In the genomic region with DNA sequence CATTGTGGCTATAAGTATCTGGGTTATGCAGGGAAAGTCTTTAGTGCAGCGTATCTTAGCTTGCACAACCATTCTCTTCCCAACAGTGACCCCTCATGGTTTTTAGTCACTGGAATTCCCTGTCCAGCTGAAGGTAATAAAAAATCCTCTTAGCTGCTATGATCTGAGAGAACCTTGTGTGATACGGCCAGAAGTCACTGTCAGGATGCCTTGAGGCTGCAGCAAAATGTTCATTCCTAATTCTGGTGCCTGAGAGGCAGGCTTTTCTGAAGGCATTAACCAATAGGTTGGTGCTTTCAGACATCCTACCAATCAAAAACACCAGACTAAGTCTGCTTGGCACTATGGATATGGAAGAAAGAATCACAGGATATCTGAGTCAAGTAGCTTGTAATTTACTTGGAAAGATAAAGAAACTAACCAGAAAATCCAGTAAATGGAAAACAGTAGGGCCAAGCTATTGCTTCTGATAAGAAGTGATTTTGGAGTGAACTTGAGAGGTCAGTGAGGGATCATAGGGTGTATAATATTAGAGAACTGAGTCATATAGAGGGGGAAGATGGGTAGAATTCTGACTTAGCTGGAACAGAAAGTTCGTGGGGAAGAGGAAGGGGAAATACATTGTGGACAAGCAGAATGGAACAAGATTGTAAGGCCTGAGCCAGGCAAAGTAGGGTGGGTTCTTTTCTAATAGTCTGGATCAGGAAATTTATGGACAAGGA, we compare ENCODE assay signal across 11 cellular contexts.
A peak's percentile ranks its signal among the peaks of the same experiment; 100 is the strongest.
DNase-seq lines count a peak whose midpoint lies in the region; ATAC-seq, FAIRE-seq and TF ChIP-seq lines count a peak whose summit lies in the region.
"Had no signal": no experiment of that assay in that cellular context is flagged by ENCODE, and none has a peak within 500 bp of the region (broad histone marks: within the 10 kb centered on the region; RNA-seq: fewer than 3 reads in every experiment).

No MANE protein-coding gene starts in this region.

- CTCF ChIA-PET in activated CD4-positive, alpha-beta T cell treated with anti-CD3 and anti-CD28 coated beads for 36 hours (lab: Charles Lee), result interaction anchor here (0.6 to 0.7 kb wide), 2 partner anchors 9 to 28 kb away, joined by 3 read pairs; no protein-coding TSS in a partner anchor

- TF ChIP-seq CTCF in bronchial epithelial cell (IDR thresholded peaks at IDR 0.05; ENCODE audit: insufficient read depth, low read length, severe bottlenecking), result no peak
- TF ChIP-seq CTCF in type B pancreatic cell (conservative IDR thresholded peaks at IDR 0.05), result peak; percentile 46

- H3K4me3 ChIP-seq in bronchial epithelial cell (ENCODE audit: low read depth, low read length), result no peak overlapping the region
- H3K4me3 ChIP-seq: K562 had no signal

- H3K27me3 ChIP-seq in bronchial epithelial cell (ENCODE audit: control insufficient read depth, insufficient read depth, low read length), result no peaks in the 10 kb centered on the region

- no peaks in the 10 kb centered on the region for H3K36me3 ChIP-seq in bronchial epithelial cell (ENCODE audit: control insufficient read depth, insufficient read depth, low read length)

- no peaks in the 10 kb centered on the region for H3K27me3 Mint-ChIP-seq in type B pancreatic cell
- peaks cover 9% of the 10 kb centered on the region for H3K27me3 Mint-ChIP-seq in activated CD4-positive, alpha-beta T cell treated with anti-CD3 and anti-CD28 coated beads for 36 hours

- FAIRE-seq in bronchial epithelial cell (lab: Jason Lieb, UNC), result no peak
- FAIRE-seq: K562 had no signal

- H3K4me1 Mint-ChIP-seq in type B pancreatic cell (ENCODE audit: unreplicated experiment), result peaks cover 23% of the 10 kb centered on the region
- no peaks in the 10 kb centered on the region for H3K4me1 Mint-ChIP-seq in activated CD4-positive, alpha-beta T cell treated with anti-CD3 and anti-CD28 coated beads for 36 hours
- H3K4me1 Mint-ChIP-seq: activated naive CD8-positive, alpha-beta T cell treated with anti-CD3 and anti-CD28 coated beads, Interleukin-2, amount 10 ng/mL, durations not matched to agents 7 days and 5 days had no signal

- H3K36me3 Mint-ChIP-seq in type B pancreatic cell, result no peaks in the 10 kb centered on the region
- no peaks in the 10 kb centered on the region for H3K36me3 Mint-ChIP-seq in activated CD4-positive, alpha-beta T cell treated with anti-CD3 and anti-CD28 coated beads for 36 hours (ENCODE audit: low read depth)
- H3K36me3 Mint-ChIP-seq: activated naive CD8-positive, alpha-beta T cell treated with anti-CD3 and anti-CD28 coated beads, Interleukin-2, amount 10 ng/mL, durations not matched to agents 7 days and 5 days had no signal

- H3K4me3 Mint-ChIP-seq in type B pancreatic cell, result no peak overlapping the region
- H3K4me3 Mint-ChIP-seq in activated CD4-positive, alpha-beta T cell treated with anti-CD3 and anti-CD28 coated beads for 36 hours, result no peak overlapping the region
- H3K4me3 Mint-ChIP-seq: activated naive CD8-positive, alpha-beta T cell treated with anti-CD3 and anti-CD28 coated beads, Interleukin-2, amount 10 ng/mL, durations not matched to agents 7 days and 5 days had no signal

- DNase-seq in NCI-H82 (lab: John Stamatoyannopoulos, UW) (peak; percentile 10), NCI-H82 treated with DMSO at 0.1 percent for 48 hours (lab: John Stamatoyannopoulos, UW; ENCODE audit: unreplicated experiment) (no peak), bronchial epithelial cell (ENCODE audit: low read depth) (peak; percentile 6), iris pigment epithelial cell (ENCODE audit: low read depth) (peak; percentile 25), type B pancreatic cell (ENCODE audit: extremely low spot score, unreplicated experiment) (no peak), NOMO-1 (lab: John Stamatoyannopoulos, UW; ENCODE audit: unreplicated experiment in 2 of 2) (no peak)
- no peak for DNase-seq in activated CD4-positive, alpha-beta T cell treated with anti-CD3 and anti-CD28 coated beads for 36 hours
- no peak for DNase-seq in activated naive CD4-positive, alpha-beta T cell (lab: John Stamatoyannopoulos, UW)
- DNase-seq: activated naive CD8-positive, alpha-beta T cell treated with anti-CD3 and anti-CD28 coated beads, Interleukin-2, amount 10 ng/mL, durations not matched to agents 7 days and 5 days; NCI-H2081 treated with DMSO at 0.1 percent for 48 hours had no signal

- no peak for ATAC-seq in activated CD4-positive, alpha-beta T cell treated with anti-CD3 and anti-CD28 coated beads for 36 hours
- ATAC-seq: K562 had no signal

- POLR2A ChIA-PET in activated CD4-positive, alpha-beta T cell treated with anti-CD3 and anti-CD28 coated beads for 36 hours (lab: Charles Lee), result no interaction called here

- intact Hi-C loops in activated CD4-positive, alpha-beta T cell treated with anti-CD3 and anti-CD28 coated beads for 36 hours (cut with DNase I, micrococcal nuclease), result no loop called here

- H3K27ac Mint-ChIP-seq in type B pancreatic cell, result no peak overlapping the region
- no peak overlapping the region for H3K27ac Mint-ChIP-seq in activated CD4-positive, alpha-beta T cell treated with anti-CD3 and anti-CD28 coated beads for 36 hours
- H3K27ac Mint-ChIP-seq: activated naive CD8-positive, alpha-beta T cell treated with anti-CD3 and anti-CD28 coated beads, Interleukin-2, amount 10 ng/mL, durations not matched to agents 7 days and 5 days had no signal

- H3K9me3 Mint-ChIP-seq in type B pancreatic cell, result no peaks in the 10 kb centered on the region
- H3K9me3 Mint-ChIP-seq in activated CD4-positive, alpha-beta T cell treated with anti-CD3 and anti-CD28 coated beads for 36 hours (ENCODE audit: low read depth), result no peaks in the 10 kb centered on the region
- H3K9me3 Mint-ChIP-seq: activated naive CD8-positive, alpha-beta T cell treated with anti-CD3 and anti-CD28 coated beads, Interleukin-2, amount 10 ng/mL, durations not matched to agents 7 days and 5 days had no signal

Comparison
In these comparisons a context has a peak if more than half of its experiments do, and no peak if none do; other contexts are left out.
1. DNase-seq: peak in NCI-H82 (single experiment), bronchial epithelial cell (single experiment) and iris pigment epithelial cell (single experiment); none in NCI-H82 treated with DMSO at 0.1 percent for 48 hours (single experiment), type B pancreatic cell (single experiment), activated CD4-positive, alpha-beta T cell treated with anti-CD3 and anti-CD28 coated beads for 36 hours (single experiment), NOMO-1 (0 of 2) and activated naive CD4-positive, alpha-beta T cell (0 of 4).